8 cellular contexts compared by ENCODE assay signal in genomic region chr1:223714421-223714724, GRCh38. TPM values are rescaled to one million over a fixed set of nuclear protein-coding genes. Genes with fewer than 3 reads are reported as not detected.
DNase-seq lines count a peak whose midpoint lies in the region; ATAC-seq, FAIRE-seq and TF ChIP-seq lines count a peak whose summit lies in the region.

No MANE protein-coding gene starts in this region.

- H3K4me3 ChIP-seq in Caco-2 (ENCODE audit: low read depth, low read length), result no peak overlapping the region
- peak overlapping the region; percentile 91 for H3K4me3 ChIP-seq in epithelial cell of proximal tubule (ENCODE audit: low read depth, low read length)
- no peak overlapping the region for H3K4me3 ChIP-seq in parathyroid adenoma (ENCODE audit: low read depth, low read length)
- peak overlapping the region in 1 of 4 donors; percentile 95 for H3K4me3 ChIP-seq in Peyer's patch

- no TSS peak for BruUV-seq in Caco-2 (replicated peaks; lab: Mats Ljungman, UMichigan)

- H3K27me3 Mint-ChIP-seq in Caco-2 (ENCODE audit: insufficient read depth, unreplicated experiment) (no peaks in the 10 kb centered on the region), T-cell (no peaks in the 10 kb centered on the region)

- H3K4me3 Mint-ChIP-seq in Caco-2 (ENCODE audit: unreplicated experiment) (peak overlapping the region; percentile 73), T-cell (peak overlapping the region; percentile 83 to 96 (median 85))

- H3K27me3 ChIP-seq in Caco-2 (replicated peaks; ENCODE audit: control insufficient read depth, insufficient read depth, low read length) (no peaks in the 10 kb centered on the region), parathyroid adenoma (ENCODE audit: control insufficient read depth, insufficient read depth, low read length) (no peaks in the 10 kb centered on the region), Peyer's patch (no peaks in the 10 kb centered on the region)

- ATAC-seq in T-cell (replicated peaks in 1 of 4) (no peak), HG03378 (IDR thresholded peaks at IDR 0.05; ENCODE audit: unreplicated experiment) (no peak)

- H3K36me3 Mint-ChIP-seq in Caco-2 (ENCODE audit: insufficient read depth, unreplicated experiment) (peaks cover 35% of the 10 kb centered on the region), T-cell (peaks cover 14% of the 10 kb centered on the region)

- H3K4me1 ChIP-seq in Caco-2, result peaks cover 82% of the 10 kb centered on the region
- peaks cover 23% of the 10 kb centered on the region for H3K4me1 ChIP-seq in parathyroid adenoma
- peaks cover 0 to 40% (median 25%) of the 10 kb centered on the region in 4 donors for H3K4me1 ChIP-seq in Peyer's patch

- H3K27ac ChIP-seq in parathyroid adenoma, result no peak overlapping the region
- peak overlapping the region in 1 of 4 donors; percentile 100 for H3K27ac ChIP-seq in Peyer's patch
- no peak overlapping the region for H3K27ac ChIP-seq in substantia nigra (ENCODE audit: low read depth, low read length, poor library complexity, severe bottlenecking)

- TF ChIP-seq CTCF in Caco-2 (IDR thresholded peaks at IDR 0.05; ENCODE audit: insufficient read depth in 1 of 2, low read depth in 1 of 2, low read length in 1 of 2, severe bottlenecking in 1 of 2, unreplicated experiment in 1 of 2) (no peak), epithelial cell of proximal tubule (conservative IDR thresholded peaks at IDR 0.05; ENCODE audit: low read depth, low read length) (no peak), parathyroid adenoma (IDR thresholded peaks at IDR 0.05) (no peak), Peyer's patch (IDR thresholded peaks at IDR 0.05) (no peak)

- POLR2A ChIA-PET in Caco-2 (lab: Charles Lee) (no interaction called here), T-cell (lab: Charles Lee) (no interaction called here)

- CTCF ChIA-PET in Caco-2 (lab: Charles Lee), result no interaction called here
- CTCF ChIA-PET in T-cell (lab: Charles Lee), result no interaction called here

- H3K4me1 Mint-ChIP-seq in Caco-2 (ENCODE audit: low read depth, unreplicated experiment) (peaks cover 46% of the 10 kb centered on the region), T-cell (peaks cover 69 to 80% (median 76%) of the 10 kb centered on the region in 3 donors)

- H3K9me3 Mint-ChIP-seq in Caco-2 (ENCODE audit: unreplicated experiment) (no peaks in the 10 kb centered on the region), T-cell (no peaks in the 10 kb centered on the region)

- no peak for FAIRE-seq in urothelium cell line (lab: Jason Lieb, UNC)

- H3K9me3 ChIP-seq in Caco-2 (no peaks in the 10 kb centered on the region), parathyroid adenoma (ENCODE audit: control insufficient read depth, low read length) (no peaks in the 10 kb centered on the region), Peyer's patch (peaks cover 0 to 5% (median 0%) of the 10 kb centered on the region in 4 donors)

- H2AFZ ChIP-seq in parathyroid adenoma, result no peak overlapping the region

- no peaks in the 10 kb centered on the region for H3K79me2 ChIP-seq in parathyroid adenoma

- peaks cover 4% of the 10 kb centered on the region for H3K36me3 ChIP-seq in Caco-2 (ENCODE audit: control insufficient read depth, insufficient read depth, low read length)
- H3K36me3 ChIP-seq in parathyroid adenoma (ENCODE audit: control insufficient read depth, insufficient read depth, low read length), result no peaks in the 10 kb centered on the region
- peaks cover 0 to 20% (median 0%) of the 10 kb centered on the region in 3 donors for H3K36me3 ChIP-seq in Peyer's patch

- no peak overlapping the region for H3K9ac ChIP-seq in parathyroid adenoma

- H3K4me2 ChIP-seq in parathyroid adenoma (ENCODE audit: low read length), result peak overlapping the region; percentile 86

- no peak for DNase-seq in Caco-2
- DNase-seq in T-cell, result no peak
- no peak for DNase-seq in epithelial cell of proximal tubule (ENCODE audit: low read depth)
- no peak for DNase-seq in Peyer's patch
- DNase-seq in urothelium cell line (ENCODE audit: low spot score), result no peak
- DNase-seq in substantia nigra (lab: John Stamatoyannopoulos, UW), result no peak

- intact Hi-C loops in Caco-2 (cut with micrococcal nuclease; ENCODE audit: unreplicated experiment), result loop anchor here (5.0 kb wide), 2 partner anchors 133 to 278 kb away; partner anchors contain the start of gene TP53BP2

- no peak for TF ChIP-seq POLR2A in Peyer's patch (IDR thresholded peaks at IDR 0.05)

- H3K27ac Mint-ChIP-seq in Caco-2 (ENCODE audit: unreplicated experiment), result peak overlapping the region; percentile 69
- H3K27ac Mint-ChIP-seq in T-cell, result peak overlapping the region; percentile 97

RNA-seq across cellular contexts. Expression of gene CAPN2, which starts 2.0 kb away (rescaled TPM):
- total RNA-seq in Caco-2 (2022) (151 and 157 TPM in 2 replicates), T-cell (100 to 1,000 TPM; 146 to 206 (median 169) TPM), epithelial cell of proximal tubule (228 and 281 TPM in 2 replicates), Peyer's patch (100 to 1,000 TPM; 143 to 276 (median 202) TPM)

RNA-seq across cellular contexts. Expression of gene CAPN8, which starts 48.9 kb away (rescaled TPM):
- 4.1 and 6.7 TPM in 2 replicates for total RNA-seq in Caco-2 (2022)
- total RNA-seq in T-cell, result under 1 TPM; 0.38 to 0.99 (median 0.56) TPM
- total RNA-seq in epithelial cell of proximal tubule, result not detected in 2 replicates
- 10 to 100 TPM in 3 of 4 donors, 1 to 10 TPM in 1; 9.9 to 74.0 (median 31.4) TPM for total RNA-seq in Peyer's patch
